In the genomic region with DNA sequence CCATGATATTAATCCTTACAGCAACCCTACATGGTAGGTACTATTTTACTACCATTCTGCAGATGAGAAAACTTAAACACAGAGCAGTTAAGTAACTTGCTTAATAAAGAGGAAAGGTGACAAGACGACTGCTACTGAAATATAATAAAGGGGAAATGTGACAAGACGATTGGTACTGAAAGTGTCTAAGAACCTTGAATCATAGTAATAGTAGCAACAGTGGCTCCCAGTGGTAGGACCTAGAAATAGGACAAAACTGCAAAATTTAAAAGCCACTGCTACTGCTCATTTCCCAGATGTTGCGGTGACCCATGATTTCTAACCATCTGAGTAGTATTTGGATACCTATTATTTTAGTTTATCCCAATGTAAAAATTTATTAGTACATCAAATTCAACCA, we compare ENCODE assay signal across 8 cellular contexts.
A peak's percentile ranks its signal among the peaks of the same experiment; 100 is the strongest.
DNase-seq lines count a peak whose midpoint lies in the region; ATAC-seq and TF ChIP-seq lines count a peak whose summit lies in the region.

No MANE protein-coding gene starts in this region.

- no peak for TF ChIP-seq CTCF in Calu3 (IDR thresholded peaks at IDR 0.05; ENCODE audit: unreplicated experiment)
- TF ChIP-seq CTCF in epithelial cell of proximal tubule (conservative IDR thresholded peaks at IDR 0.05; ENCODE audit: low read depth, low read length), result peak; percentile 55

- no peak overlapping the region for H3K27ac Mint-ChIP-seq in Calu3 (ENCODE audit: unreplicated experiment)

- intact Hi-C loops in Calu3 (cut with micrococcal nuclease; ENCODE audit: unreplicated experiment), result loop anchor here (1.0 to 5.0 kb wide), 4 partner anchors 145 to 346 kb away; no protein-coding TSS in a partner anchor

- no TSS peak for BruUV-seq in Calu3 (replicated peaks; lab: Mats Ljungman, UMichigan)

- H3K9me3 Mint-ChIP-seq in Calu3 (ENCODE audit: low read depth, unreplicated experiment), result no peaks in the 10 kb centered on the region

- DNase-seq in Calu3 (peak; percentile 6), epithelial cell of proximal tubule (ENCODE audit: low read depth) (no peak), COR-L47 (lab: John Stamatoyannopoulos, UW) (no peak), UCSD-AML1 (lab: John Stamatoyannopoulos, UW; ENCODE audit: unreplicated experiment) (no peak), NCI-H1105 treated with DMSO at 0.1 percent for 48 hours (lab: John Stamatoyannopoulos, UW) (no peak)
- DNase-seq in stimulated activated CD8-positive, alpha-beta memory T cell treated with anti-CD3 and anti-CD28 coated beads, Interleukin-4, amount 100 ng/mL, for 48 hours, result no peak

- no peaks in the 10 kb centered on the region for H3K27me3 Mint-ChIP-seq in Calu3 (ENCODE audit: unreplicated experiment)

- H3K4me1 Mint-ChIP-seq in Calu3 (ENCODE audit: low read depth, unreplicated experiment), result no peaks in the 10 kb centered on the region

- CTCF ChIA-PET in Calu3 (lab: Charles Lee), result no interaction called here

- H3K4me3 ChIP-seq in epithelial cell of proximal tubule (ENCODE audit: low read depth, low read length), result no peak overlapping the region

- H3K36me3 Mint-ChIP-seq in Calu3 (ENCODE audit: insufficient read depth, unreplicated experiment), result no peaks in the 10 kb centered on the region

- no peak overlapping the region for H3K4me3 Mint-ChIP-seq in Calu3 (ENCODE audit: low read depth, unreplicated experiment)

- ATAC-seq in GM19467 (IDR thresholded peaks at IDR 0.05; ENCODE audit: unreplicated experiment), result peak; percentile 53
- ATAC-seq in HG03565 (IDR thresholded peaks at IDR 0.05; ENCODE audit: unreplicated experiment), result peak; percentile 70
